Comparison of ENCODE assay signal across 14 cellular contexts in genomic region chr12:53388932-53389331, GRCh38. TPM values are rescaled to one million over a fixed set of nuclear protein-coding genes. Genes with fewer than 3 reads are reported as not detected.
DNase-seq lines count a peak whose midpoint lies in the region; ATAC-seq, FAIRE-seq and TF ChIP-seq lines count a peak whose summit lies in the region.
"Had no signal": no experiment of that assay in that cellular context is flagged by ENCODE, and none has a peak within 500 bp of the region (broad histone marks: within the 10 kb centered on the region; RNA-seq: fewer than 3 reads in every experiment).

No MANE protein-coding gene starts in this region.

- no peaks in the 10 kb centered on the region for H3K27me3 ChIP-seq in small intestine (ENCODE audit: control insufficient read depth in 2 of 2, insufficient read depth in 2 of 2, low read length in 2 of 2)

- H3K36me3 ChIP-seq in SK-N-MC (ENCODE audit: insufficient read depth, low read length), result peaks cover 31% of the 10 kb centered on the region
- H3K36me3 ChIP-seq in small intestine (ENCODE audit: control insufficient read depth in 2 of 2, insufficient read depth in 2 of 2, low read length in 2 of 2), result peaks cover 0 to 2% of the 10 kb centered on the region in 2 donors

- DNase-seq in T-helper 2 cell treated with Interferon-gamma antibody and Interleukin-4, amounts not matched to agents 5 μg/mL and 100 μg/mL, for 36 hours (ENCODE audit: low spot score), result no peak
- DNase-seq in T-helper 2 cell, result no peak
- no peak for DNase-seq in SK-N-MC (ENCODE audit: low read depth, low spot score)
- no peak for DNase-seq in fibroblast of the aortic adventitia (ENCODE audit: low read depth)
- no peak for DNase-seq in dedifferentiated amniotic fluid mesenchymal stem cell (ENCODE audit: extremely low spot score)
- no peak for DNase-seq in small intestine
- DNase-seq: caudate nucleus, NCI-H187 had no signal

- peaks cover 35% of the 10 kb centered on the region for H3K4me1 Mint-ChIP-seq in T-helper 2 cell treated with Interferon-gamma antibody and Interleukin-4, amounts not matched to agents 5 μg/mL and 100 μg/mL, for 36 hours (ENCODE audit: low read depth)
- H3K4me1 Mint-ChIP-seq in stimulated activated memory B cell treated with anti-CD40 and anti-IgM and Interleukin-4, amounts not matched to agents 10 μg/mL and 1 μg/mL and 100 μg/mL, for 72 hours, result peaks cover 55% of the 10 kb centered on the region

- no peaks in the 10 kb centered on the region for H3K27me3 Mint-ChIP-seq in T-helper 2 cell treated with Interferon-gamma antibody and Interleukin-4, amounts not matched to agents 5 μg/mL and 100 μg/mL, for 36 hours (ENCODE audit: low read depth)
- no peaks in the 10 kb centered on the region for H3K27me3 Mint-ChIP-seq in stimulated activated memory B cell treated with anti-CD40 and anti-IgM and Interleukin-4, amounts not matched to agents 10 μg/mL and 1 μg/mL and 100 μg/mL, for 72 hours

- no peak overlapping the region for H3K9ac ChIP-seq in SK-N-MC (ENCODE audit: insufficient read length)

- H3K4me1 ChIP-seq in small intestine (ENCODE audit: control insufficient read depth in 2 of 2, insufficient read depth in 1 of 2, low read depth in 1 of 2, low read length in 1 of 2), result peaks cover 2 to 9% of the 10 kb centered on the region in 2 donors

- H3K27ac ChIP-seq in SK-N-MC (peak overlapping the region; percentile 94; the same call in 1 of the 2 replicates), small intestine (ENCODE audit: low read depth in 1 of 2, low read length in 1 of 2) (peak overlapping the region in 1 of 2 donors; percentile 59)
- H3K27ac ChIP-seq: A549 had no signal

- no peak for ATAC-seq in stimulated activated memory B cell treated with anti-CD40 and anti-IgM and Interleukin-4, amounts not matched to agents 10 μg/mL and 1 μg/mL and 100 μg/mL, for 72 hours
- no peak for ATAC-seq in GM19463 (IDR thresholded peaks at IDR 0.05; ENCODE audit: unreplicated experiment)
- ATAC-seq: A549 had no signal

- H3K36me3 Mint-ChIP-seq in T-helper 2 cell treated with Interferon-gamma antibody and Interleukin-4, amounts not matched to agents 5 μg/mL and 100 μg/mL, for 36 hours (ENCODE audit: low read depth), result peaks cover 41% of the 10 kb centered on the region
- peaks cover 28% of the 10 kb centered on the region for H3K36me3 Mint-ChIP-seq in stimulated activated memory B cell treated with anti-CD40 and anti-IgM and Interleukin-4, amounts not matched to agents 10 μg/mL and 1 μg/mL and 100 μg/mL, for 72 hours

- H3K27ac Mint-ChIP-seq in T-helper 2 cell treated with Interferon-gamma antibody and Interleukin-4, amounts not matched to agents 5 μg/mL and 100 μg/mL, for 36 hours, result no peak overlapping the region
- no peak overlapping the region for H3K27ac Mint-ChIP-seq in stimulated activated memory B cell treated with anti-CD40 and anti-IgM and Interleukin-4, amounts not matched to agents 10 μg/mL and 1 μg/mL and 100 μg/mL, for 72 hours

- peak overlapping the region; percentile 36 for H3K4me3 Mint-ChIP-seq in T-helper 2 cell treated with Interferon-gamma antibody and Interleukin-4, amounts not matched to agents 5 μg/mL and 100 μg/mL, for 36 hours
- H3K4me3 Mint-ChIP-seq in stimulated activated memory B cell treated with anti-CD40 and anti-IgM and Interleukin-4, amounts not matched to agents 10 μg/mL and 1 μg/mL and 100 μg/mL, for 72 hours, result peak overlapping the region; percentile 23

- H3K4me3 ChIP-seq in SK-N-MC (no peak overlapping the region), fibroblast of the aortic adventitia (ENCODE audit: low read depth, low read length) (peak overlapping the region; percentile 39), small intestine (ENCODE audit: low read depth in 1 of 2, low read length in 2 of 2) (no peak overlapping the region)
- H3K4me3 ChIP-seq: A549 had no signal

- no peaks in the 10 kb centered on the region for H3K9me3 Mint-ChIP-seq in T-helper 2 cell treated with Interferon-gamma antibody and Interleukin-4, amounts not matched to agents 5 μg/mL and 100 μg/mL, for 36 hours
- H3K9me3 Mint-ChIP-seq in stimulated activated memory B cell treated with anti-CD40 and anti-IgM and Interleukin-4, amounts not matched to agents 10 μg/mL and 1 μg/mL and 100 μg/mL, for 72 hours, result no peaks in the 10 kb centered on the region

- 93 to 94% (median 94%) methylated on average over 4 of the region's 4 CpGs for WGBS in small intestine, 3 donors

- no peak for FAIRE-seq in small intestine (lab: Jason Lieb, UNC)
- FAIRE-seq: A549 had no signal

- no peak for TF ChIP-seq CTCF in fibroblast of the aortic adventitia (IDR thresholded peaks at IDR 0.05; ENCODE audit: insufficient read depth, low read length)

- H3K9me3 ChIP-seq in SK-N-MC (ENCODE audit: low read depth, low read length) (no peaks in the 10 kb centered on the region), small intestine (ENCODE audit: control insufficient read depth, low read depth) (no peaks in the 10 kb centered on the region)
- H3K9me3 ChIP-seq: A549 had no signal

RNA-seq across cellular contexts. Expression of gene SP1, which starts 9.0 kb away (rescaled TPM):
- 28.0 and 63.3 TPM in 2 replicates for total RNA-seq in fibroblast of the aortic adventitia (ENCODE audit: low replicate concordance)
- polyA plus RNA-seq in small intestine, result 10 to 100 TPM; 13.8 to 20.3 (median 16.3) TPM

RNA-seq across cellular contexts. Expression of gene AMHR2, which starts 34.7 kb away (rescaled TPM):
- not detected in 2 replicates for total RNA-seq in fibroblast of the aortic adventitia (ENCODE audit: low replicate concordance)
- polyA plus RNA-seq in small intestine, result under 1 TPM in 2 of 3 donors, not detected in 1; 0.04 to 0.81 TPM
- total RNA-seq: Daoy, HT-29 had no signal

RNA-seq across cellular contexts. Expression of gene PRR13, which starts 52.6 kb away (rescaled TPM):
- total RNA-seq in fibroblast of the aortic adventitia (ENCODE audit: low replicate concordance), result 59.5 and 60.0 TPM in 2 replicates
- 1,000 to 10,000 TPM in 1 of 3 donors, 100 to 1,000 TPM in 2; 507 to 1,038 (median 901) TPM for polyA plus RNA-seq in small intestine

RNA-seq across cellular contexts. Expression of gene SP7, which starts 52.8 kb away (rescaled TPM):
- not detected in 2 replicates for total RNA-seq in fibroblast of the aortic adventitia (ENCODE audit: low replicate concordance)
- polyA plus RNA-seq in small intestine, result not detected
- total RNA-seq: Daoy, HT-29, lower leg skin had no signal
